ENCODE assay signal across 9 cellular contexts in the genomic region with DNA sequence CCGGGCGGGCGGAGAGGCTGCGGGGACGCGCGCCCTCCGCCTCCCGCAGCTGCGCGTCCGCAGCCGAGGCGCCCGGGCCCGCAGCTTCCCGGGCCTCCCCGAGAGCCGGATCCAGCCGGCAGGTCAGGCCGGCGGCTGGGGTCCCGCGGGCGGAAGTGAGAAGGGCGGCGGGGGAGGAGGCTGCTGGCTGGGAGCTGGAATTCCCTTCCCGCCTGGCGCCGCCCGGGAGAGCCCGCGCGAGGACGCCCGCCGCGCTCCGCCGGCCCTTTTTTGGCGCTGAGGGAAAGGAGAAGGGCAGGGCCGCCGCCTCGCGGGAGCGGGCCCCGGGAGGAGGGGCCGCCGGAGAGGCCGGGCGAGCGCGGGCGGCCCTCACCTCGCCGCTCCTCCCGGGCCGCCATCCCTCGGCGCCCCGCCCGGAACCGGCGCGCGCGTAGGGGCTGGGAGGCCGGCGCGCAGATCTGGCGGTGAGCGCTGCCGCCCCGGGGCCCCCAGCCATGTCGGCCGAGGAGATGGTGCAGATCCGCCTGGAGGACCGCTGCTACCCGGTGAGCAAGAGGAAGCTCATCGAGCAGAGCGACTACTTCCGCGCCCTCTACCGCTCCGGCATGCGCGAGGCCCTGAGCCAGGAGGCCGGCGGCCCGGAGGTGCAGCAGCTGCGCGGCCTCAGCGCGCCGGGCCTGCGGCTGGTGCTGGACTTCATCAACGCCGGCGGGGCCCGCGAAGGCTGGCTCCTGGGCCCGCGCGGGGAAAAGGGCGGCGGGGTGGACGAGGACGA. TPM values are rescaled to one million over a fixed set of nuclear protein-coding genes. Genes with fewer than 3 reads are reported as not detected.
DNase-seq lines count a peak whose midpoint lies in the region; ATAC-seq lines count a peak whose summit lies in the region.
"Had no signal": no experiment of that assay in that cellular context is flagged by ENCODE, and none has a peak within 500 bp of the region (broad histone marks: within the 10 kb centered on the region; RNA-seq: fewer than 3 reads in every experiment).

KLHL42 (plus strand) TSS at position 397 of the 775 bp plus-strand sequence; CDS start at position 495, 98 bp downstream.
MANSC4 (minus strand) TSS at position 400 of the 775 bp plus-strand sequence. CDS start 8,960 bp downstream, outside the sequence.

- peaks cover 6 to 9% of the 10 kb centered on the region in 2 donors for H3K36me3 Mint-ChIP-seq in CD4-positive, alpha-beta memory T cell

- H3K27ac Mint-ChIP-seq in CD4-positive, alpha-beta memory T cell, result peak within 1 kb of the TSS; percentile 84 to 97 (median 87)

- H3K4me3 Mint-ChIP-seq in CD4-positive, alpha-beta memory T cell, result peak within 1 kb of the TSS; percentile 86 to 94 (median 90)

- intact Hi-C loops in CD4-positive, alpha-beta memory T cell (cut with micrococcal nuclease), result loop anchor here (1.0 to 2.0 kb wide), 2 partner anchors 41 to 69 kb away; partner anchors contain the start of gene MRPS35

- H3K4me3 ChIP-seq in CD4-positive, alpha-beta memory T cell (ENCODE audit: low read length in 2 of 2), result peak within 1 kb of the TSS; percentile 73 to 74

- no peaks in the 10 kb centered on the region for H3K9me3 Mint-ChIP-seq in CD4-positive, alpha-beta memory T cell

- CTCF ChIA-PET in CD4-positive, alpha-beta memory T cell (lab: Charles Lee; ENCODE audit: partially characterized antibody), result interaction anchor here (1.0 to 2.0 kb wide), 4 partner anchors 11 to 47 kb away, joined by 3 to 12 read pairs (median 4); no protein-coding TSS in a partner anchor

- H3K36me3 ChIP-seq in CD4-positive, alpha-beta memory T cell (ENCODE audit: insufficient read depth, low read length), result no peaks in the 10 kb centered on the region

- ATAC-seq in GM19395 (IDR thresholded peaks at IDR 0.05; ENCODE audit: unreplicated experiment) (peak; percentile 78), HG03520 (IDR thresholded peaks at IDR 0.05; ENCODE audit: unreplicated experiment) (peak; percentile 76)

- POLR2A ChIA-PET in CD4-positive, alpha-beta memory T cell (lab: Charles Lee; ENCODE audit: partially characterized antibody), result interaction anchor here (0.6 to 2.6 kb wide), 10 partner anchors 10 to 948 kb away, joined by 3 to 23 read pairs (median 5); partner anchors contain the start of genes CCDC91 and PPFIBP1

- DNase-seq in CD4-positive, alpha-beta memory T cell, result peak; percentile 62 to 75 (median 72)
- peak; percentile 68 for DNase-seq in NOMO-1 treated with DMSO at 0.1 percent for 48 hours (lab: John Stamatoyannopoulos, UW; ENCODE audit: unreplicated experiment)
- DNase-seq in activated T-cell treated with anti-CD3 and anti-CD28 coated beads for 1 hour (ENCODE audit: low read depth), result peak; percentile 44
- peak; percentile 8 for DNase-seq in epithelial cell of prostate (ENCODE audit: low read depth, low spot score)
- peak; percentile 67 for DNase-seq in mucosa of gallbladder (ENCODE audit: low spot score)
- DNase-seq in stimulated activated CD8-positive, alpha-beta memory T cell treated with anti-CD3 and anti-CD28 coated beads, Interleukin-4, amount 100 ng/mL, for 24 hours (ENCODE audit: low read depth), result peak; percentile 32

- peaks cover 26% of the 10 kb centered on the region for H3K4me1 ChIP-seq in CD4-positive, alpha-beta memory T cell (ENCODE audit: insufficient read depth, low read length)

- no peaks in the 10 kb centered on the region for H3K27me3 ChIP-seq in CD4-positive, alpha-beta memory T cell (ENCODE audit: insufficient read depth, low read length)

- no peaks in the 10 kb centered on the region for H3K27me3 Mint-ChIP-seq in CD4-positive, alpha-beta memory T cell

- peaks cover 28 to 39% (median 34%) of the 10 kb centered on the region in 4 donors for H3K4me1 Mint-ChIP-seq in CD4-positive, alpha-beta memory T cell

- H3K9me3 ChIP-seq in CD4-positive, alpha-beta memory T cell (ENCODE audit: control insufficient read depth in 1 of 2, low read length in 2 of 2), result no peaks in the 10 kb centered on the region

- H3K27ac ChIP-seq in CD4-positive, alpha-beta memory T cell (ENCODE audit: low read depth, low read length), result peak within 1 kb of the TSS; percentile 62
- peak within 1 kb of the TSS; percentile 85 for H3K27ac ChIP-seq in epithelial cell of prostate

RNA-seq across cellular contexts. Expression of gene KLHL42, which starts in this region (rescaled TPM):
- total RNA-seq in CD4-positive, alpha-beta memory T cell, result 10 to 100 TPM; 19.4 to 20.5 TPM
- 10 to 100 TPM; 10.8 to 12.6 TPM for polyA plus RNA-seq in CD4-positive, alpha-beta memory T cell
- total RNA-seq in mucosa of gallbladder, result 37.2 TPM

RNA-seq across cellular contexts. Expression of gene MANSC4, which starts in this region (rescaled TPM):
- not detected for total RNA-seq in CD4-positive, alpha-beta memory T cell
- polyA plus RNA-seq in CD4-positive, alpha-beta memory T cell, result under 1 TPM in 1 of 2 donors, not detected in 1; 0.32 TPM
- total RNA-seq in mucosa of gallbladder, result not detected
- total RNA-seq: pulmonary artery endothelial cell had no signal

Comparison
In these comparisons a context has a peak if more than half of its experiments do, and no peak if none do; other contexts are left out.
1. Peak in every context shown above with its lines: DNase-seq, ATAC-seq, H3K4me3 ChIP-seq and H3K27ac ChIP-seq.
2. DNase-seq: peak in every context shown above with its lines; median percentile 72 in CD4-positive, alpha-beta memory T cell; 68 in NOMO-1 treated with DMSO at 0.1 percent for 48 hours; 67 in mucosa of gallbladder; 44 in activated T-cell treated with anti-CD3 and anti-CD28 coated beads for 1 hour; 32 in stimulated activated CD8-positive, alpha-beta memory T cell treated with anti-CD3 and anti-CD28 coated beads, Interleukin-4, amount 100 ng/mL, for 24 hours; 8 in epithelial cell of prostate.